8 cellular contexts compared by ENCODE assay signal in the genomic region with DNA sequence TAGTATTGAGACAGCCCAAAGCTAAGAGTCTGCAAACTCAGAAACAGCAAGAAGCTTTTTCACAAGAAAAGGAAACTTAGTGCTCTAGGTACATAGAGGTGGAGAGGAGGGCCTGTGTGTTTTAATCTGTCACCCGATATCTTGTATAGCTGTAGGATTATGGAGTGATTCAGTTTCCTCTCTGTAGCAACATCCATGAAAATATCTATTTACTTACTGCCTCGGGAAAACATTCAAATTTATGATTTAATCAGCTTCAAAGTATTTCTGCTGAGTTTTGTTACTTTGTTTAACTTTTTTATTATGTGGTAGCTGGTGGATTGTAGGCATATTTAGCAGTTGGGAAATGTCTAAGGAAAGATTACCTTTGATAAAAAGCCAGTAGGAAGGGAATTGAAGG.
DNase-seq lines count a peak whose midpoint lies in the region; ATAC-seq and TF ChIP-seq lines count a peak whose summit lies in the region.
"Had no signal": no experiment of that assay in that cellular context is flagged by ENCODE, and none has a peak within 500 bp of the region (broad histone marks: within the 10 kb centered on the region; RNA-seq: fewer than 3 reads in every experiment).

No MANE protein-coding gene starts in this region.

- H2AFZ ChIP-seq in mammary epithelial cell (ENCODE audit: low read depth, low read length): no peak overlapping the region

- no peak overlapping the region for H3K4me3 ChIP-seq in mammary epithelial cell (replicated peaks in 1 of 3; ENCODE audit: insufficient read depth in 1 of 3, low read depth in 2 of 3, low read length in 3 of 3)
- no peak overlapping the region for H3K4me3 ChIP-seq in naive thymus-derived CD4-positive, alpha-beta T cell (ENCODE audit: low read length)
- H3K4me3 ChIP-seq: body of pancreas had no signal

- no TSS peak for BruUV-seq in mammary epithelial cell (replicated peaks; lab: Mats Ljungman, UMichigan)

- peaks cover 43% of the 10 kb centered on the region for H3K4me1 ChIP-seq in mammary epithelial cell (ENCODE audit: insufficient read depth, low read length)
- no peaks in the 10 kb centered on the region for H3K4me1 ChIP-seq in naive thymus-derived CD4-positive, alpha-beta T cell (ENCODE audit: control insufficient read depth in 2 of 2, insufficient read depth in 2 of 2, low read length in 2 of 2)

- in situ Hi-C loops in mammary epithelial cell (cut with MboI; ENCODE audit: low sequenced_read_pairs in 2 of 2): loop anchor here in 1 of 2 donors (25.0 kb wide), 1 partner anchor 353 kb away; no protein-coding TSS in a partner anchor

- dilution Hi-C loops in mammary epithelial cell (cut with HindIII; ENCODE audit: low sequenced_read_pairs): loop anchor here (25.0 kb wide), 1 partner anchor 447 kb away; no protein-coding TSS in a partner anchor

- intact Hi-C loops in mammary epithelial cell (cut with micrococcal nuclease): loop anchor here (5.0 kb wide), 1 partner anchor 512 kb away; the partner anchor contains the start of genes CDC123 and NUDT5
- intact Hi-C loops in naive thymus-derived CD4-positive, alpha-beta T cell (cut with micrococcal nuclease): no loop called here
- intact Hi-C loops in posterior cingulate gyrus (cut with DNase I): no loop called here

- peak overlapping the region in 8 of 9 donors; percentile 11 to 77 (median 58) for H3K27ac Mint-ChIP-seq in naive thymus-derived CD4-positive, alpha-beta T cell
- no peak overlapping the region for H3K27ac Mint-ChIP-seq in endothelial cell (ENCODE audit: unreplicated experiment)

- peak overlapping the region; percentile 5 for H3K4me2 ChIP-seq in mammary epithelial cell (ENCODE audit: insufficient read depth, low read depth, low read length)

- TF ChIP-seq CTCF in mammary epithelial cell (conservative IDR thresholded peaks at IDR 0.05 in 1 of 2, IDR thresholded peaks at IDR 0.05 in 1 of 2; ENCODE audit: extremely low read depth in 1 of 2, insufficient read depth in 1 of 2, low read depth in 1 of 2, low read length in 2 of 2) (no peak), endothelial cell (IDR thresholded peaks at IDR 0.05; ENCODE audit: unreplicated experiment) (no peak)

- H3K36me3 ChIP-seq in mammary epithelial cell (ENCODE audit: insufficient read depth, low read length): no peaks in the 10 kb centered on the region
- no peaks in the 10 kb centered on the region for H3K36me3 ChIP-seq in naive thymus-derived CD4-positive, alpha-beta T cell (ENCODE audit: control insufficient read depth in 2 of 3, insufficient read depth in 3 of 3, low read length in 3 of 3)

- no peaks in the 10 kb centered on the region for H3K36me3 Mint-ChIP-seq in naive thymus-derived CD4-positive, alpha-beta T cell
- no peaks in the 10 kb centered on the region for H3K36me3 Mint-ChIP-seq in endothelial cell (ENCODE audit: low read depth, unreplicated experiment)

- ATAC-seq in naive thymus-derived CD4-positive, alpha-beta T cell: no peak
- ATAC-seq in HG03565 (IDR thresholded peaks at IDR 0.05; ENCODE audit: unreplicated experiment): no peak
- ATAC-seq: body of pancreas had no signal

- CTCF ChIA-PET in mammary epithelial cell (lab: Charles Lee; ENCODE audit: low non-redundant PET): interaction anchor here (0.6 kb wide), 1 partner anchor 127 kb away, joined by 3 read pairs; no protein-coding TSS in a partner anchor
- CTCF ChIA-PET in naive thymus-derived CD4-positive, alpha-beta T cell (lab: Charles Lee): interaction anchor here (0.6 to 6.1 kb wide), 8 partner anchors 11 to 460 kb away, joined by 3 to 61 read pairs (median 3); no protein-coding TSS in a partner anchor

- H3K9ac ChIP-seq in mammary epithelial cell (ENCODE audit: insufficient read depth, low read length): no peak overlapping the region

- peaks cover 5 to 55% (median 7%) of the 10 kb centered on the region in 7 donors for H3K4me1 Mint-ChIP-seq in naive thymus-derived CD4-positive, alpha-beta T cell
- H3K4me1 Mint-ChIP-seq in endothelial cell (ENCODE audit: unreplicated experiment): peaks cover 16% of the 10 kb centered on the region

- no peaks in the 10 kb centered on the region for H3K9me3 Mint-ChIP-seq in naive thymus-derived CD4-positive, alpha-beta T cell
- no peaks in the 10 kb centered on the region for H3K9me3 Mint-ChIP-seq in endothelial cell (ENCODE audit: unreplicated experiment)

- H3K4me3 Mint-ChIP-seq in naive thymus-derived CD4-positive, alpha-beta T cell: no peak overlapping the region
- no peak overlapping the region for H3K4me3 Mint-ChIP-seq in endothelial cell (ENCODE audit: unreplicated experiment)

- H3K27me3 ChIP-seq in mammary epithelial cell (ENCODE audit: insufficient read depth, low read length): no peaks in the 10 kb centered on the region
- no peaks in the 10 kb centered on the region for H3K27me3 ChIP-seq in naive thymus-derived CD4-positive, alpha-beta T cell (ENCODE audit: control insufficient read depth in 2 of 2, insufficient read depth in 2 of 2, low read length in 2 of 2)
- H3K27me3 ChIP-seq: body of pancreas had no signal

- POLR2A ChIA-PET in naive thymus-derived CD4-positive, alpha-beta T cell (lab: Charles Lee): interaction anchor here (0.5 kb wide), 1 partner anchor 445 kb away, joined by 3 read pairs; no protein-coding TSS in a partner anchor

- H3K27ac ChIP-seq in mammary epithelial cell (ENCODE audit: insufficient read depth, low read depth, low read length): no peak overlapping the region
- no peak overlapping the region for H3K27ac ChIP-seq in naive thymus-derived CD4-positive, alpha-beta T cell (ENCODE audit: low read depth, low read length)

- no peaks in the 10 kb centered on the region for H3K79me2 ChIP-seq in mammary epithelial cell (ENCODE audit: insufficient read depth, low read length)

- H3K9me3 ChIP-seq in mammary epithelial cell (replicated peaks; ENCODE audit: insufficient read depth, low read length): no peaks in the 10 kb centered on the region
- H3K9me3 ChIP-seq in naive thymus-derived CD4-positive, alpha-beta T cell (ENCODE audit: control insufficient read depth in 2 of 3, low read length in 3 of 3): no peaks in the 10 kb centered on the region
- H3K9me3 ChIP-seq: body of pancreas had no signal

- H3K27me3 Mint-ChIP-seq in naive thymus-derived CD4-positive, alpha-beta T cell: no peaks in the 10 kb centered on the region
- peaks cover 4% of the 10 kb centered on the region for H3K27me3 Mint-ChIP-seq in endothelial cell (ENCODE audit: unreplicated experiment)

- DNase-seq in ELR (ENCODE audit: low read depth): peak; percentile 56
- peak; percentile 51 for DNase-seq in NCI-H146 (lab: John Stamatoyannopoulos, UW)
- DNase-seq in mammary epithelial cell: no peak
- no peak for DNase-seq in naive thymus-derived CD4-positive, alpha-beta T cell
- DNase-seq in endothelial cell (ENCODE audit: low spot score): no peak
- no peak for DNase-seq in posterior cingulate gyrus
- DNase-seq: body of pancreas had no signal

- WGBS in mammary epithelial cell (ENCODE audit: low coverage, missing lambda C conversion rate): 72% methylated on average over 2 of the region's 2 CpGs

- H4K20me1 ChIP-seq in mammary epithelial cell (ENCODE audit: insufficient read depth, low read length): no peaks in the 10 kb centered on the region

Comparison
In these comparisons a context has a peak if more than half of its experiments do, and no peak if none do; other contexts are left out.
1. DNase-seq: peak in ELR (single experiment) and NCI-H146 (single experiment); none in mammary epithelial cell (single experiment), naive thymus-derived CD4-positive, alpha-beta T cell (0 of 9), endothelial cell (single experiment) and posterior cingulate gyrus (0 of 10).